ENCODE assay signal across 24 cellular contexts in genomic region chr2:46257980-46258379, GRCh38. TPM values are rescaled to one million over a fixed set of nuclear protein-coding genes. Genes with fewer than 3 reads are reported as not detected.
"Had no signal": no experiment of that assay in that cellular context is flagged by ENCODE, and none has a peak within 500 bp of the region (broad histone marks: within the 10 kb centered on the region; RNA-seq: fewer than 3 reads in every experiment).

No MANE protein-coding gene starts in this region.

- H3K27me3 ChIP-seq: MG63, SJCRH30 had no signal

- H3K27ac ChIP-seq: SJCRH30, SK-N-MC, WERI-Rb-1 had no signal

- FAIRE-seq: bronchial epithelial cell had no signal

- H3K4me3 ChIP-seq: MG63, SJCRH30, SK-N-MC had no signal

- ATAC-seq: activated CD8-positive, alpha-beta T cell treated with anti-CD3 and anti-CD28 coated beads for 36 hours; activated T-cell treated with anti-CD3 and anti-CD28 coated beads, Interleukin-2, amount 50 U/mL, for 72 hours; activated T-helper 17 cell treated with anti-CD3 and anti-CD28 coated beads, Interleukin-2, amount 50 U/mL, for 72 hours; Panc1 had no signal

- DNase-seq: activated CD4-positive, alpha-beta T cell treated with anti-CD3 and anti-CD28 coated beads, Interleukin-2, amount 50 U/mL, for 4 hours; activated CD8-positive, alpha-beta T cell treated with anti-CD3 and anti-CD28 coated beads for 36 hours; activated effector memory CD4-positive, alpha-beta T cell treated with anti-CD3 and anti-CD28 coated beads, Interleukin-2, amount 50 U/mL, for 16 hours; activated naive CD4-positive, alpha-beta T cell treated with Interleukin-2 at 50 U/mL for 16 hours; activated naive CD8-positive, alpha-beta T cell treated with anti-CD3 and anti-CD28 coated beads, Interleukin-2, amount 10 ng/mL, durations not matched to agents 7 days and 5 days; activated T-cell treated with anti-CD3 and anti-CD28 coated beads, Interleukin-2, amount 50 U/mL, for 1 hour; activated T-cell treated with anti-CD3 and anti-CD28 coated beads, Interleukin-2, amount 50 U/mL, for 72 hours; central memory CD4-positive, alpha-beta T cell; Kasumi-1; KBM-7; MV-4-11; NCI-H2227 treated with DMSO at 0.1 percent for 48 hours; NCI-H446 treated with DMSO at 0.1 percent for 48 hours; NCI-H69; NCI-H82; T1000; WERI-Rb-1 had no signal

- H3K36me3 ChIP-seq: MG63, SJCRH30, WERI-Rb-1 had no signal

- H3K9me3 ChIP-seq: MG63, SJCRH30 had no signal

RNA-seq across cellular contexts. Expression of gene EPAS1, which starts 39.2 kb away (rescaled TPM):
- polyA plus RNA-seq: IgD-negative memory B cell had no signal
